Comparison of ENCODE assay signal across 1 cellular context in the genomic region with DNA sequence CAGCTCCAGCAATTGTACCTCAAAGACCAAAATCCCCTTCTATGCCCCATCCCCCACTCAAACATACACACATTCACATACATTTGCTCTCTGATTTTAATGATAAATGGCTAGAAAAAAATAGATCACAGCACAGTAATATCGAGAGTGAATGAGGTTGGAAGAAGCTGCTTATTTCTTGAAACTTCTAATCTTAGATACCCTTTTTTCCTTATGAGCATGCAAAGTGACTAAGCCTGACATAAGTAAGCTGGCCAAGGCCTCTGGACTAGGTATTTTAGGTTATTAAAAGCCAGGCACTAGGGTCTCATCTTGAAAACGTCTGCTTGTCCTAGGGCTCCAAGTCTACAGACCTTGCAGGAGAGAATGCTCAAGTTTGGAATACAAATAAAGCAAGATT.
A peak's percentile ranks its signal among the peaks of the same experiment; 100 is the strongest.
TF ChIP-seq lines count a peak whose summit lies in the region.

No MANE protein-coding gene starts in this region.

TF ChIP-seq in GM12878, 131 proteins besides CTCF, POLR2A, EP300 and RAD21 (continued from another document):
- TF ChIP-seq, protein P1, sequence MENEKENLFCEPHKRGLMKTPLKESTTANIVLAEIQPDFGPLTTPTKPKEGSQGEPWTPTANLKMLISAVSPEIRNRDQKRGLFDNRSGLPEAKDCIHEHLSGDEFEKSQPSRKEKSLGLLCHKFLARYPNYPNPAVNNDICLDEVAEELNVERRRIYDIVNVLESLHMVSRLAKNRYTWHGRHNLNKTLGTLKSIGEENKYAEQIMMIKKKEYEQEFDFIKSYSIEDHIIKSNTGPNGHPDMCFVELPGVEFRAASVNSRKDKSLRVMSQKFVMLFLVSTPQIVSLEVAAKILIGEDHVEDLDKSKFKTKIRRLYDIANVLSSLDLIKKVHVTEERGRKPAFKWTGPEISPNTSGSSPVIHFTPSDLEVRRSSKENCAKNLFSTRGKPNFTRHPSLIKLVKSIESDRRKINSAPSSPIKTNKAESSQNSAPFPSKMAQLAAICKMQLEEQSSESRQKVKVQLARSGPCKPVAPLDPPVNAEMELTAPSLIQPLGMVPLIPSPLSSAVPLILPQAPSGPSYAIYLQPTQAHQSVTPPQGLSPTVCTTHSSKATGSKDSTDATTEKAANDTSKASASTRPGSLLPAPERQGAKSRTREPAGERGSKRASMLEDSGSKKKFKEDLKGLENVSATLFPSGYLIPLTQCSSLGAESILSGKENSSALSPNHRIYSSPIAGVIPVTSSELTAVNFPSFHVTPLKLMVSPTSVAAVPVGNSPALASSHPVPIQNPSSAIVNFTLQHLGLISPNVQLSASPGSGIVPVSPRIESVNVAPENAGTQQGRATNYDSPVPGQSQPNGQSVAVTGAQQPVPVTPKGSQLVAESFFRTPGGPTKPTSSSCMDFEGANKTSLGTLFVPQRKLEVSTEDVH (IDR thresholded peaks at IDR 0.05; ENCODE audit: low read depth, partially characterized antibody): no peak
- peak; percentile 87 for TF ChIP-seq MTA3 (IDR thresholded peaks at IDR 0.05; ENCODE audit: borderline replicate concordance, low read length)
- no peak for TF ChIP-seq NR2C2 (IDR thresholded peaks at IDR 0.05; ENCODE audit: borderline replicate concordance, control insufficient read depth, insufficient read length, low read depth)
- peak; percentile 57 for TF ChIP-seq MTA2 (IDR thresholded peaks at IDR 0.05; ENCODE audit: low read depth)
- TF ChIP-seq, protein P2, sequence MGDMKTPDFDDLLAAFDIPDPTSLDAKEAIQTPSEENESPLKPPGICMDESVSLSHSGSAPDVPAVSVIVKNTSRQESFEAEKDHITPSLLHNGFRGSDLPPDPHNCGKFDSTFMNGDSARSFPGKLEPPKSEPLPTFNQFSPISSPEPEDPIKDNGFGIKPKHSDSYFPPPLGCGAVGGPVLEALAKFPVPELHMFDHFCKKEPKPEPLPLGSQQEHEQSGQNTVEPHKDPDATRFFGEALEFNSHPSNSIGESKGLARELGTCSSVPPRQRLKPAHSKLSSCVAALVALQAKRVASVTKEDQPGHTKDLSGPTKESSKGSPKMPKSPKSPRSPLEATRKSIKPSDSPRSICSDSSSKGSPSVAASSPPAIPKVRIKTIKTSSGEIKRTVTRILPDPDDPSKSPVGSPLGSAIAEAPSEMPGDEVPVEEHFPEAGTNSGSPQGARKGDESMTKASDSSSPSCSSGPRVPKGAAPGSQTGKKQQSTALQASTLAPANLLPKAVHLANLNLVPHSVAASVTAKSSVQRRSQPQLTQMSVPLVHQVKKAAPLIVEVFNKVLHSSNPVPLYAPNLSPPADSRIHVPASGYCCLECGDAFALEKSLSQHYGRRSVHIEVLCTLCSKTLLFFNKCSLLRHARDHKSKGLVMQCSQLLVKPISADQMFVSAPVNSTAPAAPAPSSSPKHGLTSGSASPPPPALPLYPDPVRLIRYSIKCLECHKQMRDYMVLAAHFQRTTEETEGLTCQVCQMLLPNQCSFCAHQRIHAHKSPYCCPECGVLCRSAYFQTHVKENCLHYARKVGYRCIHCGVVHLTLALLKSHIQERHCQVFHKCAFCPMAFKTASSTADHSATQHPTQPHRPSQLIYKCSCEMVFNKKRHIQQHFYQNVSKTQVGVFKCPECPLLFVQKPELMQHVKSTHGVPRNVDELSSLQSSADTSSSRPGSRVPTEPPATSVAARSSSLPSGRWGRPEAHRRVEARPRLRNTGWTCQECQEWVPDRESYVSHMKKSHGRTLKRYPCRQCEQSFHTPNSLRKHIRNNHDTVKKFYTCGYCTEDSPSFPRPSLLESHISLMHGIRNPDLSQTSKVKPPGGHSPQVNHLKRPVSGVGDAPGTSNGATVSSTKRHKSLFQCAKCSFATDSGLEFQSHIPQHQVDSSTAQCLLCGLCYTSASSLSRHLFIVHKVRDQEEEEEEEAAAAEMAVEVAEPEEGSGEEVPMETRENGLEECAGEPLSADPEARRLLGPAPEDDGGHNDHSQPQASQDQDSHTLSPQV (IDR thresholded peaks at IDR 0.05): no peak
- TF ChIP-seq IKZF2 (IDR thresholded peaks at IDR 0.05): peak in 1 of 2 experiments; percentile 62; a peak in 2 of 4 replicates
- TF ChIP-seq, protein P3, sequence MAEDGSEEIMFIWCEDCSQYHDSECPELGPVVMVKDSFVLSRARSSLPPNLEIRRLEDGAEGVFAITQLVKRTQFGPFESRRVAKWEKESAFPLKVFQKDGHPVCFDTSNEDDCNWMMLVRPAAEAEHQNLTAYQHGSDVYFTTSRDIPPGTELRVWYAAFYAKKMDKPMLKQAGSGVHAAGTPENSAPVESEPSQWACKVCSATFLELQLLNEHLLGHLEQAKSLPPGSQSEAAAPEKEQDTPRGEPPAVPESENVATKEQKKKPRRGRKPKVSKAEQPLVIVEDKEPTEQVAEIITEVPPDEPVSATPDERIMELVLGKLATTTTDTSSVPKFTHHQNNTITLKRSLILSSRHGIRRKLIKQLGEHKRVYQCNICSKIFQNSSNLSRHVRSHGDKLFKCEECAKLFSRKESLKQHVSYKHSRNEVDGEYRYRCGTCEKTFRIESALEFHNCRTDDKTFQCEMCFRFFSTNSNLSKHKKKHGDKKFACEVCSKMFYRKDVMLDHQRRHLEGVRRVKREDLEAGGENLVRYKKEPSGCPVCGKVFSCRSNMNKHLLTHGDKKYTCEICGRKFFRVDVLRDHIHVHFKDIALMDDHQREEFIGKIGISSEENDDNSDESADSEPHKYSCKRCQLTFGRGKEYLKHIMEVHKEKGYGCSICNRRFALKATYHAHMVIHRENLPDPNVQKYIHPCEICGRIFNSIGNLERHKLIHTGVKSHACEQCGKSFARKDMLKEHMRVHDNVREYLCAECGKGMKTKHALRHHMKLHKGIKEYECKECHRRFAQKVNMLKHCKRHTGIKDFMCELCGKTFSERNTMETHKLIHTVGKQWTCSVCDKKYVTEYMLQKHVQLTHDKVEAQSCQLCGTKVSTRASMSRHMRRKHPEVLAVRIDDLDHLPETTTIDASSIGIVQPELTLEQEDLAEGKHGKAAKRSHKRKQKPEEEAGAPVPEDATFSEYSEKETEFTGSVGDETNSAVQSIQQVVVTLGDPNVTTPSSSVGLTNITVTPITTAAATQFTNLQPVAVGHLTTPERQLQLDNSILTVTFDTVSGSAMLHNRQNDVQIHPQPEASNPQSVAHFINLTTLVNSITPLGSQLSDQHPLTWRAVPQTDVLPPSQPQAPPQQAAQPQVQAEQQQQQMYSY (CRISPR knock-in tag; IDR thresholded peaks at IDR 0.05): no peak
- TF ChIP-seq BACH1 (IDR thresholded peaks at IDR 0.05; ENCODE audit: borderline replicate concordance): no peak
- peak; percentile 97 for TF ChIP-seq RUNX3 (IDR thresholded peaks at IDR 0.05; ENCODE audit: low read length)
- TF ChIP-seq GABPA (IDR thresholded peaks at IDR 0.05; ENCODE audit: low read depth): peak; percentile 60; the same call in 1 of the 2 replicates
- peak; percentile 51; the same call in 1 of the 2 replicates for TF ChIP-seq PML (IDR thresholded peaks at IDR 0.05; ENCODE audit: low read length)
- TF ChIP-seq TCF7 (IDR thresholded peaks at IDR 0.05; ENCODE audit: borderline replicate concordance): peak; percentile 40; the same call in 1 of the 2 replicates
- peak; percentile 99 for TF ChIP-seq JUNB (IDR thresholded peaks at IDR 0.05)
- TF ChIP-seq, protein P4, sequence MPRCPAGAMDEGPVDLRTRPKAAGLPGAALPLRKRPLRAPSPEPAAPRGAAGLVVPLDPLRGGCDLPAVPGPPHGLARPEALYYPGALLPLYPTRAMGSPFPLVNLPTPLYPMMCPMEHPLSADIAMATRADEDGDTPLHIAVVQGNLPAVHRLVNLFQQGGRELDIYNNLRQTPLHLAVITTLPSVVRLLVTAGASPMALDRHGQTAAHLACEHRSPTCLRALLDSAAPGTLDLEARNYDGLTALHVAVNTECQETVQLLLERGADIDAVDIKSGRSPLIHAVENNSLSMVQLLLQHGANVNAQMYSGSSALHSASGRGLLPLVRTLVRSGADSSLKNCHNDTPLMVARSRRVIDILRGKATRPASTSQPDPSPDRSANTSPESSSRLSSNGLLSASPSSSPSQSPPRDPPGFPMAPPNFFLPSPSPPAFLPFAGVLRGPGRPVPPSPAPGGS (IDR thresholded peaks at IDR 0.05; ENCODE audit: borderline replicate concordance, insufficient read depth, low read depth, low read length, poor library complexity, severe bottlenecking): peak; percentile 66
- TF ChIP-seq CBX5 (IDR thresholded peaks at IDR 0.05; ENCODE audit: low read depth): peak; percentile 84; the same call in 1 of the 2 replicates
- TF ChIP-seq ZNF207 (IDR thresholded peaks at IDR 0.05; ENCODE audit: borderline replicate concordance): no peak
- TF ChIP-seq CBFB (IDR thresholded peaks at IDR 0.05; ENCODE audit: low read depth): peak; percentile 72; the same call in 1 of the 2 replicates
- TF ChIP-seq JUND (IDR thresholded peaks at IDR 0.05; ENCODE audit: low read depth, low read length): peak; percentile 66; the same call in 1 of the 2 replicates
- TF ChIP-seq TBL1XR1 (IDR thresholded peaks at IDR 0.05; ENCODE audit: low read depth, low read length): 0 out of 2 replicates have a peak, but pooled peaks have one; percentile 54
- peak in 1 of 2 experiments; percentile 61; a peak in 1 of 4 replicates for TF ChIP-seq ETV6 (conservative IDR thresholded peaks at IDR 0.05 in 1 of 2, IDR thresholded peaks at IDR 0.05 in 1 of 2; ENCODE audit: borderline replicate concordance in 1 of 2, low read depth in 1 of 2)
- TF ChIP-seq KAT2A (conservative IDR thresholded peaks at IDR 0.05; ENCODE audit: control insufficient read depth, low read depth, low read length): no peak
- TF ChIP-seq EED (IDR thresholded peaks at IDR 0.05; ENCODE audit: low read depth): peak; percentile 87
- TF ChIP-seq MEF2B (IDR thresholded peaks at IDR 0.05; ENCODE audit: partially characterized antibody, poor library complexity, severe bottlenecking): peak; percentile 75
- TF ChIP-seq, protein P5, sequence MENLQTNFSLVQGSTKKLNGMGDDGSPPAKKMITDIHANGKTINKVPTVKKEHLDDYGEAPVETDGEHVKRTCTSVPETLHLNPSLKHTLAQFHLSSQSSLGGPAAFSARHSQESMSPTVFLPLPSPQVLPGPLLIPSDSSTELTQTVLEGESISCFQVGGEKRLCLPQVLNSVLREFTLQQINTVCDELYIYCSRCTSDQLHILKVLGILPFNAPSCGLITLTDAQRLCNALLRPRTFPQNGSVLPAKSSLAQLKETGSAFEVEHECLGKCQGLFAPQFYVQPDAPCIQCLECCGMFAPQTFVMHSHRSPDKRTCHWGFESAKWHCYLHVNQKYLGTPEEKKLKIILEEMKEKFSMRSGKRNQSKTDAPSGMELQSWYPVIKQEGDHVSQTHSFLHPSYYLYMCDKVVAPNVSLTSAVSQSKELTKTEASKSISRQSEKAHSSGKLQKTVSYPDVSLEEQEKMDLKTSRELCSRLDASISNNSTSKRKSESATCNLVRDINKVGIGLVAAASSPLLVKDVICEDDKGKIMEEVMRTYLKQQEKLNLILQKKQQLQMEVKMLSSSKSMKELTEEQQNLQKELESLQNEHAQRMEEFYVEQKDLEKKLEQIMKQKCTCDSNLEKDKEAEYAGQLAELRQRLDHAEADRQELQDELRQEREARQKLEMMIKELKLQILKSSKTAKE (IDR thresholded peaks at IDR 0.05; ENCODE audit: low read depth, poor library complexity, severe bottlenecking): peak; percentile 62
- peak; percentile 96 for TF ChIP-seq NFIC (IDR thresholded peaks at IDR 0.05; ENCODE audit: low read depth, low read length)
- TF ChIP-seq TCF12 (IDR thresholded peaks at IDR 0.05; ENCODE audit: low read depth, low read length): 0 out of 2 replicates have a peak, but pooled peaks have one; percentile 45
